24 cellular contexts compared by ENCODE assay signal in the genomic region with DNA sequence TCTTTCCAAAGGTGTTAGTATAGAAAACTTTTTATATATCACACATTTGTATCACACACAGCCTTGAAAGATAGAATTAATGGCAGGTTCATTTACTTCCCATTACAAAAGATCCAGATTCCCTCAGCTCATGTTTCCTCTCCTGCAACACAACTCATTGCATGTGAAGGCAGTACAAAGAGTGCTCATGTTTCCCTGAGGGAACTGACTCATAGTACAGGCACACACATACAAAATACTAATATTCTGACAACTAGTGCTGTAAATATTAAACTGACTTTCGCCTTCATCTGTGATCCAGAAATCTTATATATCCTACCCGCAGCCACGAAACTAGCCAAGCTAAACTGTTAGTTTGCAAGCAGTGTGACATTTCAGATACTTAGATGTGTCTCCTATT.
A peak's percentile ranks its signal among the peaks of the same experiment; 100 is the strongest.
DNase-seq lines count a peak whose midpoint lies in the region; ATAC-seq and TF ChIP-seq lines count a peak whose summit lies in the region.
"Had no signal": no experiment of that assay in that cellular context is flagged by ENCODE, and none has a peak within 500 bp of the region (broad histone marks: within the 10 kb centered on the region; RNA-seq: fewer than 3 reads in every experiment).

No MANE protein-coding gene starts in this region.

- no peak overlapping the region for H4K8ac ChIP-seq in IMR-90 (ENCODE audit: low read depth in 2 of 2, low read length in 2 of 2)

- no peak overlapping the region for H3K14ac ChIP-seq in IMR-90 (replicated peaks; ENCODE audit: low read depth, low read length)

- no peak overlapping the region for H3K18ac ChIP-seq in IMR-90 (ENCODE audit: low read depth, low read length)

- H2AFZ ChIP-seq in IMR-90 (replicated peaks; ENCODE audit: low read length, poor library complexity), result no peak overlapping the region

- H3K27ac ChIP-seq in IMR-90 (ENCODE audit: insufficient read depth, low read length) (no peak overlapping the region), RWPE2 (ENCODE audit: poor library complexity, severe bottlenecking) (no peak overlapping the region), foreskin keratinocyte (no peak overlapping the region)
- H3K27ac ChIP-seq: A549; BLaER1 treated with 17β-estradiol and CSF1 and Interleukin-3, amounts not matched to agents 10 nM and 100 nM; SJSA1 had no signal

- in situ Hi-C loops in IMR-90 (cut with MboI; ENCODE audit: low sequenced_read_pairs), result no loop called here

- no peak overlapping the region for H2AK9ac ChIP-seq in IMR-90 (replicated peaks; ENCODE audit: low read depth, low read length, poor library complexity)

- no peak overlapping the region for H2BK20ac ChIP-seq in IMR-90 (ENCODE audit: low read depth, low read length)

- DNase-seq in ELR (ENCODE audit: low read depth) (peak; percentile 59), IMR-90 (peak; percentile 6), RWPE2 (ENCODE audit: low spot score) (no peak), foreskin keratinocyte (peak; percentile 60 to 80), activated gamma-delta T cell (lab: John Stamatoyannopoulos, UW) (no peak), NCI-H1436 treated with DMSO at 0.1 percent for 48 hours (lab: John Stamatoyannopoulos, UW) (no peak)
- DNase-seq: AML-193; CD4-positive, alpha-beta T cell; GF-D8; HCEC 1CT; Karpas-422; MG63; NCI-H1105 treated with DMSO at 0.1 percent for 48 hours; NCI-H1694; NCI-H2029 treated with DMSO at 0.1 percent for 48 hours; NCI-H2171 treated with DMSO at 0.1 percent for 48 hours; NCI-H446; NCI-H524 treated with DMSO at 0.1 percent for 48 hours; NCI-H774; Right ventricle myocardium superior had no signal

- no peak overlapping the region for H4K91ac ChIP-seq in IMR-90 (ENCODE audit: insufficient read depth, low read depth, low read length)

- no peak overlapping the region for H2AK5ac ChIP-seq in IMR-90 (ENCODE audit: low read depth, low read length)

- ATAC-seq in IMR-90 (ENCODE audit: low read depth) (peak; percentile 35; the same call in 1 of the 2 replicates), RWPE2 (ENCODE audit: low read depth) (peak; percentile 55; the same call in 1 of the 3 replicates), foreskin keratinocyte (peak; percentile 84), HG02973 (IDR thresholded peaks at IDR 0.05; ENCODE audit: unreplicated experiment) (no peak)
- ATAC-seq: A549 had no signal

- no peaks in the 10 kb centered on the region for H3K79me1 ChIP-seq in IMR-90 (ENCODE audit: low read depth in 1 of 2, low read length in 2 of 2)

- no peak overlapping the region for H3K56ac ChIP-seq in IMR-90 (ENCODE audit: extremely low read depth, insufficient read depth, low read length)

- H3K4me3 ChIP-seq in IMR-90 (ENCODE audit: insufficient read depth, low read depth, low read length), result no peak overlapping the region
- no peak overlapping the region for H3K4me3 ChIP-seq in RWPE2 (ENCODE audit: severe bottlenecking)
- H3K4me3 ChIP-seq: A549; BLaER1 treated with 17β-estradiol and CSF1 and Interleukin-3, amounts not matched to agents 10 nM and 100 nM; MG63; SJSA1 had no signal

- TF ChIP-seq CTCF in IMR-90 (conservative IDR thresholded peaks at IDR 0.05; ENCODE audit: low read depth, low read length), result no peak
- TF ChIP-seq CTCF in RWPE2 (IDR thresholded peaks at IDR 0.05; ENCODE audit: poor library complexity, severe bottlenecking), result no peak
- no peak for TF ChIP-seq CTCF in foreskin keratinocyte (conservative IDR thresholded peaks at IDR 0.05)

- no peak overlapping the region for H3K23ac ChIP-seq in IMR-90 (ENCODE audit: low read depth, low read length)

- no peaks in the 10 kb centered on the region for H3K9me1 ChIP-seq in IMR-90 (ENCODE audit: insufficient read depth, low read length)

- H3K36me3 ChIP-seq in IMR-90 (ENCODE audit: control insufficient read depth, insufficient read depth, low read length), result no peaks in the 10 kb centered on the region
- no peaks in the 10 kb centered on the region for H3K36me3 ChIP-seq in RWPE2 (ENCODE audit: low read depth)
- H3K36me3 ChIP-seq: BLaER1 treated with 17β-estradiol and CSF1 and Interleukin-3, amounts not matched to agents 10 nM and 100 nM; MG63; SJSA1 had no signal

- H4K20me1 ChIP-seq in IMR-90 (ENCODE audit: insufficient read depth, low read length), result no peaks in the 10 kb centered on the region
- H4K20me1 ChIP-seq: BLaER1 treated with 17β-estradiol and CSF1 and Interleukin-3, amounts not matched to agents 10 nM and 100 nM had no signal

- no peaks in the 10 kb centered on the region for H3K4me1 ChIP-seq in IMR-90 (ENCODE audit: control insufficient read depth, insufficient read depth, low read length)
- H3K4me1 ChIP-seq in RWPE2 (ENCODE audit: insufficient read depth, poor library complexity, severe bottlenecking), result no peaks in the 10 kb centered on the region
- H3K4me1 ChIP-seq in foreskin keratinocyte, result no peaks in the 10 kb centered on the region
- H3K4me1 ChIP-seq: A549; BLaER1 treated with 17β-estradiol and CSF1 and Interleukin-3, amounts not matched to agents 10 nM and 100 nM; SJSA1 had no signal

- intact Hi-C loops in IMR-90 (cut with micrococcal nuclease), result no loop called here

- dilution Hi-C loops in IMR-90 (cut with HindIII; ENCODE audit: low sequenced_read_pairs, unreplicated experiment), result no loop called here

- H3K27me3 ChIP-seq in IMR-90 (ENCODE audit: control insufficient read depth, insufficient read depth, low read length), result no peaks in the 10 kb centered on the region
- H3K27me3 ChIP-seq in RWPE2 (ENCODE audit: insufficient read depth, poor library complexity, severe bottlenecking), result no peaks in the 10 kb centered on the region
- no peaks in the 10 kb centered on the region for H3K27me3 ChIP-seq in foreskin keratinocyte
- H3K27me3 ChIP-seq: BLaER1 treated with 17β-estradiol and CSF1 and Interleukin-3, amounts not matched to agents 10 nM and 100 nM; MG63; SJSA1 had no signal

- no peak overlapping the region for H2BK120ac ChIP-seq in IMR-90 (ENCODE audit: low read depth, low read length)

- no peak overlapping the region for H3K4me2 ChIP-seq in IMR-90 (ENCODE audit: low read depth, low read length)
- H3K4me2 ChIP-seq: A549; BLaER1 treated with 17β-estradiol and CSF1 and Interleukin-3, amounts not matched to agents 10 nM and 100 nM had no signal

- no peak overlapping the region for H3K4ac ChIP-seq in IMR-90 (ENCODE audit: low read depth, low read length)

- H2BK15ac ChIP-seq in IMR-90 (ENCODE audit: low read depth, low read length), result no peak overlapping the region

- POLR2A ChIA-PET in IMR-90 (lab: Charles Lee; ENCODE audit: unreplicated experiment), result no interaction called here

- BruUV-seq in IMR-90 (replicated peaks; lab: Mats Ljungman, UMichigan), result no TSS peak

- CTCF ChIA-PET in IMR-90 (lab: Yijun Ruan, JAX), result no interaction called here

- WGBS in IMR-90 (ENCODE audit: extremely low coverage in 2 of 2, insufficient read length in 1 of 2), 2 experiments, result no CpG with 5 or more reads among the region's 3 CpGs

- H2BK5ac ChIP-seq in IMR-90 (ENCODE audit: low read depth, low read length, poor library complexity, severe bottlenecking), result no peak overlapping the region

- H4K5ac ChIP-seq in IMR-90 (ENCODE audit: low read depth, low read length), result no peak overlapping the region

- no peak for TF ChIP-seq POLR2A in IMR-90 (IDR thresholded peaks at IDR 0.05; ENCODE audit: low read depth, low read length)

- TF ChIP-seq RAD21 in IMR-90 (IDR thresholded peaks at IDR 0.05; ENCODE audit: low read length), result no peak

- no peak overlapping the region for H3K9ac ChIP-seq in IMR-90 (ENCODE audit: low read depth, low read length)
- H3K9ac ChIP-seq: BLaER1 treated with 17β-estradiol and CSF1 and Interleukin-3, amounts not matched to agents 10 nM and 100 nM had no signal

- H3K9me3 ChIP-seq in IMR-90 (ENCODE audit: control insufficient read depth, insufficient read depth, low read length), result peaks cover 2% of the 10 kb centered on the region; the same call in 1 of the 2 replicates
- no peaks in the 10 kb centered on the region for H3K9me3 ChIP-seq in RWPE2 (ENCODE audit: severe bottlenecking)
- H3K9me3 ChIP-seq: A549; BLaER1 treated with 17β-estradiol and CSF1 and Interleukin-3, amounts not matched to agents 10 nM and 100 nM; MG63; SJSA1 had no signal

TF ChIP-seq in IMR-90, 13 proteins besides CTCF, POLR2A, EP300 and RAD21:
- no peak for TF ChIP-seq RCOR1 (IDR thresholded peaks at IDR 0.05; ENCODE audit: insufficient replicate concordance, low read length)
- TF ChIP-seq SMC3 (IDR thresholded peaks at IDR 0.05; ENCODE audit: low read depth, low read length), result no peak

Comparison
In these comparisons a context has a peak if more than half of its experiments do, and no peak if none do; other contexts are left out.
1. DNase-seq: peak in ELR (single experiment), IMR-90 (single experiment) and foreskin keratinocyte (2 of 2); none in RWPE2 (single experiment), activated gamma-delta T cell (single experiment) and NCI-H1436 treated with DMSO at 0.1 percent for 48 hours (single experiment).